Comparison of ENCODE assay signal across 8 cellular contexts in genomic region chr1:36349241-36349671, GRCh38. TPM values are rescaled to one million over a fixed set of nuclear protein-coding genes. Genes with fewer than 3 reads are reported as not detected.
DNase-seq lines count a peak whose midpoint lies in the region; ATAC-seq, FAIRE-seq and TF ChIP-seq lines count a peak whose summit lies in the region.

No MANE protein-coding gene starts in this region.

- H4K20me1 ChIP-seq in fibroblast of lung (ENCODE audit: control insufficient read depth, extremely low read depth, insufficient read depth, low read length), result no peaks in the 10 kb centered on the region

- H3K9me3 ChIP-seq in fibroblast of lung (ENCODE audit: control insufficient read depth, insufficient read depth, low read depth, low read length) (no peaks in the 10 kb centered on the region), kidney (ENCODE audit: control insufficient read depth in 1 of 2, low read length in 2 of 2) (no peaks in the 10 kb centered on the region)

- H3K79me2 ChIP-seq in fibroblast of lung (ENCODE audit: control insufficient read depth, insufficient read depth, low read length), result no peaks in the 10 kb centered on the region

- no peak for FAIRE-seq in kidney (lab: Jason Lieb, UNC)

- peaks cover 32% of the 10 kb centered on the region for H3K36me3 ChIP-seq in fibroblast of lung (ENCODE audit: control insufficient read depth, insufficient read depth, low read length)
- peaks cover 29 to 32% of the 10 kb centered on the region in 2 donors for H3K36me3 ChIP-seq in kidney (ENCODE audit: control insufficient read depth in 1 of 2, insufficient read depth in 2 of 2, low read length in 2 of 2)

- H3K27ac ChIP-seq in fibroblast of lung (ENCODE audit: insufficient read depth, low read length) (peak overlapping the region; percentile 98), kidney (ENCODE audit: low read depth in 2 of 2, low read length in 2 of 2) (no peak overlapping the region)

- no peaks in the 10 kb centered on the region for H3K27me3 ChIP-seq in fibroblast of lung (ENCODE audit: control insufficient read depth, insufficient read depth, low read length)

- H3K4me2 ChIP-seq in fibroblast of lung (ENCODE audit: extremely low read depth, insufficient read depth, low read length), result peak overlapping the region; percentile 42

- DNase-seq in AG20443 (ENCODE audit: low spot score), result peak; percentile 31
- DNase-seq in fibroblast of lung (ENCODE audit: low read depth in 2 of 2), result peak; percentile 59
- no peak for DNase-seq in kidney
- no peak for DNase-seq in SW480 (ENCODE audit: low spot score)
- no peak for DNase-seq in cerebellum (ENCODE audit: low spot score)

- intact Hi-C loops in kidney (cut with DNase I), result no loop called here

- H2AFZ ChIP-seq in fibroblast of lung (ENCODE audit: low read length), result no peak overlapping the region

- H3K4me1 ChIP-seq in fibroblast of lung (ENCODE audit: control insufficient read depth, extremely low read depth, insufficient read depth, low read length) (peaks cover 48% of the 10 kb centered on the region), kidney (ENCODE audit: control insufficient read depth in 1 of 2, insufficient read depth in 1 of 2, low read depth in 1 of 2, low read length in 2 of 2) (peaks cover 10 to 23% of the 10 kb centered on the region in 2 donors)

- TF ChIP-seq CTCF in fibroblast of lung (conservative IDR thresholded peaks at IDR 0.05 in 1 of 2, IDR thresholded peaks at IDR 0.05 in 1 of 2; ENCODE audit: low read depth in 1 of 2, low read length in 2 of 2) (no peak), kidney (IDR thresholded peaks at IDR 0.05; ENCODE audit: borderline replicate concordance, extremely low read depth, insufficient read depth) (no peak)

- ATAC-seq in GM19438 (IDR thresholded peaks at IDR 0.05; ENCODE audit: low read depth, unreplicated experiment), result peak; percentile 90
- ATAC-seq in HG03565 (IDR thresholded peaks at IDR 0.05; ENCODE audit: unreplicated experiment), result peak; percentile 46
- no peak for ATAC-seq in GM21367 (IDR thresholded peaks at IDR 0.05; ENCODE audit: unreplicated experiment)

- no peak overlapping the region for H3K4me3 ChIP-seq in fibroblast of lung (replicated peaks in 1 of 4; ENCODE audit: control extremely low read depth in 1 of 4, insufficient read depth in 1 of 4, low read depth in 3 of 4, low read length in 4 of 4)
- H3K4me3 ChIP-seq in kidney (ENCODE audit: low read length in 2 of 2), result no peak overlapping the region

- H3K9ac ChIP-seq in fibroblast of lung (ENCODE audit: insufficient read depth, low read length) (no peak overlapping the region), kidney (ENCODE audit: low read length in 2 of 2) (no peak overlapping the region)

RNA-seq across cellular contexts. Expression of gene EVA1B, which starts 25.8 kb away (rescaled TPM):
- total RNA-seq in fibroblast of lung, result 199 and 248 TPM in 2 replicates
- 22.7 and 27.1 TPM in 2 replicates for polyA plus RNA-seq in fibroblast of lung
- 104 and 144 TPM in 2 replicates for polyA plus RNA-seq in fibroblast of lung (2012)
- polyA minus RNA-seq in fibroblast of lung (ENCODE audit: low replicate concordance), result 8.9 and 15.9 TPM in 2 replicates
- total RNA-seq in kidney, result 31.8 TPM
- polyA plus RNA-seq in kidney (ENCODE audit: insufficient read depth, low read depth, low replicate concordance), result 91.8 TPM
- 5.1 TPM for total RNA-seq in cerebellum

RNA-seq across cellular contexts. Expression of gene STK40, which starts 36.5 kb away (rescaled TPM):
- total RNA-seq in fibroblast of lung (10.5 and 14.2 TPM in 2 replicates), kidney (39.2 TPM), cerebellum (12.2 TPM)
- polyA plus RNA-seq in fibroblast of lung (15.1 and 15.4 TPM in 2 replicates), kidney (ENCODE audit: insufficient read depth, low read depth, low replicate concordance) (30.9 TPM)
- polyA plus RNA-seq in fibroblast of lung (2012), result 15.0 and 16.4 TPM in 2 replicates
- 22.0 and 28.6 TPM in 2 replicates for polyA minus RNA-seq in fibroblast of lung (ENCODE audit: low replicate concordance)

RNA-seq across cellular contexts. Expression of gene SH3D21, which starts 43.1 kb away (rescaled TPM):
- 2.8 and 3.3 TPM in 2 replicates for total RNA-seq in fibroblast of lung
- polyA plus RNA-seq in fibroblast of lung, result 1.1 and 1.9 TPM in 2 replicates
- polyA plus RNA-seq in fibroblast of lung (2012), result 2.0 and 3.7 TPM in 2 replicates
- polyA minus RNA-seq in fibroblast of lung (ENCODE audit: low replicate concordance), result 1.3 and 1.7 TPM in 2 replicates
- 33.4 TPM for total RNA-seq in kidney
- polyA plus RNA-seq in kidney (ENCODE audit: insufficient read depth, low read depth, low replicate concordance), result 5.7 TPM
- total RNA-seq in cerebellum, result 5.4 TPM

RNA-seq across cellular contexts. Expression of gene LSM10, which starts 48.5 kb away (rescaled TPM):
- total RNA-seq in fibroblast of lung (13.9 and 19.2 TPM in 2 replicates), kidney (29.5 TPM), cerebellum (3.5 TPM)
- polyA plus RNA-seq in fibroblast of lung (33.5 and 49.1 TPM in 2 replicates), kidney (ENCODE audit: insufficient read depth, low read depth, low replicate concordance) (91.6 TPM)
- 42.8 and 74.8 TPM in 2 replicates for polyA plus RNA-seq in fibroblast of lung (2012)
- 41.9 and 79.5 TPM in 2 replicates for polyA minus RNA-seq in fibroblast of lung (ENCODE audit: low replicate concordance)

Comparison
In these comparisons a context has a peak if more than half of its experiments do, and no peak if none do; other contexts are left out.
1. DNase-seq: peak in AG20443 (single experiment) and fibroblast of lung (2 of 2); none in kidney (single experiment), SW480 (single experiment) and cerebellum (single experiment).